9 cellular contexts compared by ENCODE assay signal in the genomic region with DNA sequence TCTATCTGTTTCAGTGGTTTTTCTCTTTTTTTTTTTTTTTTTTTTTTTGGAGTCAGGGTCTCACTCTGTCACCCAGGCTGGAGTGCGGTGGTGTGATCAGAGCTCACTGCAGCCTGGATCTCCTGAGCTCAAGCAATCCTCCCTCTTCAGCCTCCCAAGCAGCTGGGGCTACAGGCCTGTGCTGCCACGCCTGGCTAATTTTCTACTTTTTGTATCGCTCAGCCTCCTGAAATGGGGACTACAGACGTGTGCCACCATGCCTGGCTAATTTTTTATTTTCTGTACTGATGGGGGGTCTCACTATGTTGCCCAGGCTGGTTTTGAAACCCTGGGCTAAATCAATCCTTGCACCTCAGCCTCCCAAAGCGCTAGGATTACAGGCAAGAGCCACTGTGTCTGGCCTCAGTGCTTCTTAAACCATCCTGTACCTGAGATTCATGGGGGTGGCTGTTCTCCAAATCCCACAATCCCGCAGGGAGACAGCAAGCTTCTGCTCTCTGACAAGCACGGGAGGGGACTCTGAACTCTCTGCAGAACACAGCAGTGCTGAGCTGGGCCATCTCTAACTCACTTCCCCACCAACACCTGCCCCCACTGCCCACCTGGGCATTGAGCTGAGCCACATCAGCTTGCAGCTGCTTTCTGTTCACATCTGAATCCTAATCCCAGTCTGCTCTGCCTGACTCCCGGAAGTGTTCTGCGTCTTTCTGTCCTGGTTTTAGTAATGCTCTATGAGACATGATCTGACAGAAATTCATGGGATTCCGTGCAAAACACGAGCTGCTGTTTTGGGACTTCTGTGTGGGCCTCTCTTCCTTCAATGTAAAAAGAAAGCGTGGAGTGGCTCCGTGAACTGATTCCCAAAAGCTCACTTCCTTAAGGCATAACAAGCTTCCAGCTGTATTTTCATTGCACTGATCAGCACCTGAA.
"Had no signal": no experiment of that assay in that cellular context is flagged by ENCODE, and none has a peak within 500 bp of the region (broad histone marks: within the 10 kb centered on the region; RNA-seq: fewer than 3 reads in every experiment).

No MANE protein-coding gene starts in this region.

- H3K4me1 ChIP-seq: uterus had no signal

- H3K27ac ChIP-seq: parathyroid adenoma, tibial artery had no signal

- H3K36me3 Mint-ChIP-seq: activated CD4-positive, alpha-beta memory T cell treated with anti-CD3 and anti-CD28 coated beads for 36 hours; activated naive CD8-positive, alpha-beta T cell treated with anti-CD3 and anti-CD28 coated beads, Interleukin-2, amount 10 ng/mL, durations not matched to agents 7 days and 5 days; immature natural killer cell had no signal

- H3K36me3 ChIP-seq: tibial artery, uterus had no signal

- H3K4me1 Mint-ChIP-seq: activated naive CD8-positive, alpha-beta T cell treated with anti-CD3 and anti-CD28 coated beads, Interleukin-2, amount 10 ng/mL, durations not matched to agents 7 days and 5 days had no signal

- H2AFZ ChIP-seq: parathyroid adenoma had no signal

- DNase-seq: activated CD4-positive, alpha-beta memory T cell treated with anti-CD3 and anti-CD28 coated beads for 36 hours; activated CD4-positive, CD25-positive, alpha-beta regulatory T cell treated with anti-CD3 and anti-CD28 coated beads, Interleukin-2, amount 50 U/mL, for 72 hours; activated naive CD8-positive, alpha-beta T cell treated with anti-CD3 and anti-CD28 coated beads, Interleukin-2, amount 10 ng/mL, durations not matched to agents 7 days and 5 days; tibial artery had no signal

- H3K9me3 Mint-ChIP-seq: neural crest cell had no signal

- H3K27ac Mint-ChIP-seq: activated CD4-positive, alpha-beta memory T cell treated with anti-CD3 and anti-CD28 coated beads for 36 hours; immature natural killer cell had no signal

- H3K27me3 Mint-ChIP-seq: activated CD4-positive, alpha-beta memory T cell treated with anti-CD3 and anti-CD28 coated beads for 36 hours had no signal

- H3K4me3 Mint-ChIP-seq: activated CD4-positive, alpha-beta memory T cell treated with anti-CD3 and anti-CD28 coated beads for 36 hours; activated naive CD8-positive, alpha-beta T cell treated with anti-CD3 and anti-CD28 coated beads, Interleukin-2, amount 10 ng/mL, durations not matched to agents 7 days and 5 days; immature natural killer cell; neural crest cell had no signal

- H3K9ac ChIP-seq: parathyroid adenoma had no signal

- H3K79me2 ChIP-seq: parathyroid adenoma had no signal

- H3K4me3 ChIP-seq: skin epidermis, tibial artery, uterus had no signal

- H3K27me3 ChIP-seq: tibial artery, uterus had no signal
